In the genomic region with DNA sequence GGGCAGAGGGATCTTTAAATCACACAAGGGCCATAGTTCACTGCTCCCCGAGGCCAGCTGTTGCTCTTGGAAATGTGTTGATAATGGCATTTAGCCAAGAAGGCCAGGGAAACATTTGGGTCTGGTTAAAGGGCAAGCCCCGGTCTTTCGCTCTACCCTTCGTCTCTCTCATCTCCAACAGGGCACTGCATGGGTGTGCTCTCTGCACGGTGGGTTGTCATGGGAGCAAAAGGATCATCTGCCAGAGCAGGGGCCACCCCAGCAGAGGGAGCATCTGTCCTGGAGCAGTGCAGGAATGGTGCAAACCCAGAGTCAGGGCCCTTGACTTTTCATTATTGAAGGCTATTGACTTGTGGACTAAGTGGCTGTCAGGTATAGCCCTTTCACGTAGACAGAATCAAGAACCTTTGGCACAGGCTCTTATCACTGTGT, we compare ENCODE assay signal across 1 cellular context.
TF ChIP-seq lines count a peak whose summit lies in the region.

No MANE protein-coding gene starts in this region.

TF ChIP-seq in GM23338, 12 proteins besides CTCF, POLR2A, EP300 and RAD21 (continued from another document):
- TF ChIP-seq, protein P1, sequence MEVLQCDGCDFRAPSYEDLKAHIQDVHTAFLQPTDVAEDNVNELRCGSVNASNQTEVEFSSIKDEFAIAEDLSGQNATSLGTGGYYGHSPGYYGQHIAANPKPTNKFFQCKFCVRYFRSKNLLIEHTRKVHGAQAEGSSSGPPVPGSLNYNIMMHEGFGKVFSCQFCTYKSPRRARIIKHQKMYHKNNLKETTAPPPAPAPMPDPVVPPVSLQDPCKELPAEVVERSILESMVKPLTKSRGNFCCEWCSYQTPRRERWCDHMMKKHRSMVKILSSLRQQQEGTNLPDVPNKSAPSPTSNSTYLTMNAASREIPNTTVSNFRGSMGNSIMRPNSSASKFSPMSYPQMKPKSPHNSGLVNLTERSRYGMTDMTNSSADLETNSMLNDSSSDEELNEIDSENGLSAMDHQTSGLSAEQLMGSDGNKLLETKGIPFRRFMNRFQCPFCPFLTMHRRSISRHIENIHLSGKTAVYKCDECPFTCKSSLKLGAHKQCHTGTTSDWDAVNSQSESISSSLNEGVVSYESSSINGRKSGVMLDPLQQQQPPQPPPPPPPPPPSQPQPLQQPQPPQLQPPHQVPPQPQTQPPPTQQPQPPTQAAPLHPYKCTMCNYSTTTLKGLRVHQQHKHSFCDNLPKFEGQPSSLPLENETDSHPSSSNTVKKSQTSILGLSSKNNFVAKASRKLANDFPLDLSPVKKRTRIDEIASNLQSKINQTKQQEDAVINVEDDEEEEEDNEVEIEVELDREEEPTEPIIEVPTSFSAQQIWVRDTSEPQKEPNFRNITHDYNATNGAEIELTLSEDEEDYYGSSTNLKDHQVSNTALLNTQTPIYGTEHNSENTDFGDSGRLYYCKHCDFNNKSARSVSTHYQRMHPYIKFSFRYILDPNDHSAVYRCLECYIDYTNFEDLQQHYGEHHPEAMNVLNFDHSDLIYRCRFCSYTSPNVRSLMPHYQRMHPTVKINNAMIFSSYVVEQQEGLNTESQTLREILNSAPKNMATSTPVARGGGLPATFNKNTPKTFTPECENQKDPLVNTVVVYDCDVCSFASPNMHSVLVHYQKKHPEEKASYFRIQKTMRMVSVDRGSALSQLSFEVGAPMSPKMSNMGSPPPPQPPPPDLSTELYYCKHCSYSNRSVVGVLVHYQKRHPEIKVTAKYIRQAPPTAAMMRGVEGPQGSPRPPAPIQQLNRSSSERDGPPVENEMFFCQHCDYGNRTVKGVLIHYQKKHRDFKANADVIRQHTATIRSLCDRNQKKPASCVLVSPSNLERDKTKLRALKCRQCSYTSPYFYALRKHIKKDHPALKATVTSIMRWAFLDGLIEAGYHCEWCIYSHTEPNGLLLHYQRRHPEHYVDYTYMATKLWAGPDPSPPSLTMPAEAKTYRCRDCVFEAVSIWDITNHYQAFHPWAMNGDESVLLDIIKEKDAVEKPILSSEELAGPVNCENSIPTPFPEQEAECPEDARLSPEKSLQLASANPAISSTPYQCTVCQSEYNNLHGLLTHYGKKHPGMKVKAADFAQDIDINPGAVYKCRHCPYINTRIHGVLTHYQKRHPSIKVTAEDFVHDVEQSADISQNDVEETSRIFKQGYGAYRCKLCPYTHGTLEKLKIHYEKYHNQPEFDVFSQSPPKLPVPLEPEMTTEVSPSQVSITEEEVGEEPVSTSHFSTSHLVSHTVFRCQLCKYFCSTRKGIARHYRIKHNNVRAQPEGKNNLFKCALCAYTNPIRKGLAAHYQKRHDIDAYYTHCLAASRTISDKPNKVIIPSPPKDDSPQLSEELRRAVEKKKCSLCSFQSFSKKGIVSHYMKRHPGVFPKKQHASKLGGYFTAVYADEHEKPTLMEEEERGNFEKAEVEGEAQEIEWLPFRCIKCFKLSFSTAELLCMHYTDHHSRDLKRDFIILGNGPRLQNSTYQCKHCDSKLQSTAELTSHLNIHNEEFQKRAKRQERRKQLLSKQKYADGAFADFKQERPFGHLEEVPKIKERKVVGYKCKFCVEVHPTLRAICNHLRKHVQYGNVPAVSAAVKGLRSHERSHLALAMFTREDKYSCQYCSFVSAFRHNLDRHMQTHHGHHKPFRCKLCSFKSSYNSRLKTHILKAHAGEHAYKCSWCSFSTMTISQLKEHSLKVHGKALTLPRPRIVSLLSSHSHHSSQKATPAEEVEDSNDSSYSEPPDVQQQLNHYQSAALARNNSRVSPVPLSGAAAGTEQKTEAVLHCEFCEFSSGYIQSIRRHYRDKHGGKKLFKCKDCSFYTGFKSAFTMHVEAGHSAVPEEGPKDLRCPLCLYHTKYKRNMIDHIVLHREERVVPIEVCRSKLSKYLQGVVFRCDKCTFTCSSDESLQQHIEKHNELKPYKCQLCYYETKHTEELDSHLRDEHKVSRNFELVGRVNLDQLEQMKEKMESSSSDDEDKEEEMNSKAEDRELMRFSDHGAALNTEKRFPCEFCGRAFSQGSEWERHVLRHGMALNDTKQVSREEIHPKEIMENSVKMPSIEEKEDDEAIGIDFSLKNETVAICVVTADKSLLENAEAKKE (CRISPR knock-in tag; IDR thresholded peaks at IDR 0.05): no peak
- TF ChIP-seq STAT1 (IDR thresholded peaks at IDR 0.05; ENCODE audit: unreplicated experiment): no peak
- no peak for TF ChIP-seq CREB1 (CRISPR knock-in tag; IDR thresholded peaks at IDR 0.05; ENCODE audit: low read depth)
- TF ChIP-seq EZH2 (IDR thresholded peaks at IDR 0.05; ENCODE audit: low read depth, unreplicated experiment): no peak
- no peak for TF ChIP-seq ZNF331 (CRISPR knock-in tag; IDR thresholded peaks at IDR 0.05; ENCODE audit: low read depth)
- TF ChIP-seq, protein P2, sequence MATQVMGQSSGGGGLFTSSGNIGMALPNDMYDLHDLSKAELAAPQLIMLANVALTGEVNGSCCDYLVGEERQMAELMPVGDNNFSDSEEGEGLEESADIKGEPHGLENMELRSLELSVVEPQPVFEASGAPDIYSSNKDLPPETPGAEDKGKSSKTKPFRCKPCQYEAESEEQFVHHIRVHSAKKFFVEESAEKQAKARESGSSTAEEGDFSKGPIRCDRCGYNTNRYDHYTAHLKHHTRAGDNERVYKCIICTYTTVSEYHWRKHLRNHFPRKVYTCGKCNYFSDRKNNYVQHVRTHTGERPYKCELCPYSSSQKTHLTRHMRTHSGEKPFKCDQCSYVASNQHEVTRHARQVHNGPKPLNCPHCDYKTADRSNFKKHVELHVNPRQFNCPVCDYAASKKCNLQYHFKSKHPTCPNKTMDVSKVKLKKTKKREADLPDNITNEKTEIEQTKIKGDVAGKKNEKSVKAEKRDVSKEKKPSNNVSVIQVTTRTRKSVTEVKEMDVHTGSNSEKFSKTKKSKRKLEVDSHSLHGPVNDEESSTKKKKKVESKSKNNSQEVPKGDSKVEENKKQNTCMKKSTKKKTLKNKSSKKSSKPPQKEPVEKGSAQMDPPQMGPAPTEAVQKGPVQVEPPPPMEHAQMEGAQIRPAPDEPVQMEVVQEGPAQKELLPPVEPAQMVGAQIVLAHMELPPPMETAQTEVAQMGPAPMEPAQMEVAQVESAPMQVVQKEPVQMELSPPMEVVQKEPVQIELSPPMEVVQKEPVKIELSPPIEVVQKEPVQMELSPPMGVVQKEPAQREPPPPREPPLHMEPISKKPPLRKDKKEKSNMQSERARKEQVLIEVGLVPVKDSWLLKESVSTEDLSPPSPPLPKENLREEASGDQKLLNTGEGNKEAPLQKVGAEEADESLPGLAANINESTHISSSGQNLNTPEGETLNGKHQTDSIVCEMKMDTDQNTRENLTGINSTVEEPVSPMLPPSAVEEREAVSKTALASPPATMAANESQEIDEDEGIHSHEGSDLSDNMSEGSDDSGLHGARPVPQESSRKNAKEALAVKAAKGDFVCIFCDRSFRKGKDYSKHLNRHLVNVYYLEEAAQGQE (IDR thresholded peaks at IDR 0.05; ENCODE audit: unreplicated experiment): no peak
- TF ChIP-seq, protein P3, sequence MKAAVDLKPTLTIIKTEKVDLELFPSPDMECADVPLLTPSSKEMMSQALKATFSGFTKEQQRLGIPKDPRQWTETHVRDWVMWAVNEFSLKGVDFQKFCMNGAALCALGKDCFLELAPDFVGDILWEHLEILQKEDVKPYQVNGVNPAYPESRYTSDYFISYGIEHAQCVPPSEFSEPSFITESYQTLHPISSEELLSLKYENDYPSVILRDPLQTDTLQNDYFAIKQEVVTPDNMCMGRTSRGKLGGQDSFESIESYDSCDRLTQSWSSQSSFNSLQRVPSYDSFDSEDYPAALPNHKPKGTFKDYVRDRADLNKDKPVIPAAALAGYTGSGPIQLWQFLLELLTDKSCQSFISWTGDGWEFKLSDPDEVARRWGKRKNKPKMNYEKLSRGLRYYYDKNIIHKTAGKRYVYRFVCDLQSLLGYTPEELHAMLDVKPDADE (IDR thresholded peaks at IDR 0.05): no peak
- no peak for TF ChIP-seq EZH2phosphoT487 (IDR thresholded peaks at IDR 0.05; ENCODE audit: unreplicated experiment)
- no peak for TF ChIP-seq JUNB (IDR thresholded peaks at IDR 0.05; ENCODE audit: unreplicated experiment)
TF ChIP-seq in GM23338: peak in this region for 0.
